ENCODE assay signal across 22 cellular contexts in genomic region chr2:24925815-24926214, GRCh38.
"Had no signal": no experiment of that assay in that cellular context is flagged by ENCODE, and none has a peak within 500 bp of the region (broad histone marks: within the 10 kb centered on the region; RNA-seq: fewer than 3 reads in every experiment).

No MANE protein-coding gene starts in this region.

- H3K27ac ChIP-seq: parathyroid adenoma, psoas muscle, upper lobe of right lung had no signal

- H3K9me3 ChIP-seq: psoas muscle, upper lobe of right lung had no signal

- H3K4me3 Mint-ChIP-seq: activated CD4-positive, alpha-beta T cell treated with anti-CD3 and anti-CD28 coated beads for 36 hours; central memory CD8-positive, alpha-beta T cell; dendritic cell treated with granulocyte-macrophage colony-stimulating factor and Interleukin-4, amounts not matched to agents 40 ng/mL and 50 ng/mL, for 4 days; endodermal cell; neural crest cell had no signal

- H3K27me3 ChIP-seq: upper lobe of right lung had no signal

- DNase-seq: activated CD4-positive, CD25-positive, alpha-beta regulatory T cell; activated CD8-positive, alpha-beta T cell treated with anti-CD3 and anti-CD28 coated beads, Interleukin-2, amount 10 ng/mL, durations not matched to agents 7 days and 5 days; activated gamma-delta T cell; anterior cingulate cortex; head of caudate nucleus; hippocampal formation; occipital lobe had no signal

- H3K36me3 Mint-ChIP-seq: naive thymus-derived CD8-positive, alpha-beta T cell; stimulated activated memory B cell treated with anti-CD40 and anti-IgM and Interleukin-4, amounts not matched to agents 10 μg/mL and 1 μg/mL and 100 μg/mL, for 72 hours had no signal

- FAIRE-seq: keratinocyte had no signal

- H3K9ac ChIP-seq: parathyroid adenoma had no signal

- H3K27ac Mint-ChIP-seq: activated CD8-positive, alpha-beta T cell treated with anti-CD3 and anti-CD28 coated beads, Interleukin-2, amount 10 ng/mL, durations not matched to agents 7 days and 5 days; dendritic cell treated with granulocyte-macrophage colony-stimulating factor and Interleukin-4, amounts not matched to agents 40 ng/mL and 50 ng/mL, for 4 days; endodermal cell; stimulated activated memory B cell treated with anti-CD40 and anti-IgM and Interleukin-4, amounts not matched to agents 10 μg/mL and 1 μg/mL and 100 μg/mL, for 72 hours; T-helper 2 cell treated with Interferon-gamma antibody and Interleukin-4, amounts not matched to agents 5 μg/mL and 100 μg/mL, for 36 hours had no signal

- H3K79me2 ChIP-seq: parathyroid adenoma had no signal

- H3K4me1 ChIP-seq: parathyroid adenoma had no signal

- ATAC-seq: activated CD8-positive, alpha-beta T cell treated with anti-CD3 and anti-CD28 coated beads, Interleukin-2, amount 10 ng/mL, durations not matched to agents 7 days and 5 days had no signal

- H3K4me2 ChIP-seq: smooth muscle cell had no signal

- H3K4me3 ChIP-seq: smooth muscle cell had no signal

- H3K36me3 ChIP-seq: upper lobe of right lung had no signal

- H3K9me3 Mint-ChIP-seq: activated naive CD8-positive, alpha-beta T cell treated with anti-CD3 and anti-CD28 coated beads, Interleukin-2, amount 50 U/mL, for 24 hours; central memory CD8-positive, alpha-beta T cell; dendritic cell treated with granulocyte-macrophage colony-stimulating factor and Interleukin-4, amounts not matched to agents 40 ng/mL and 50 ng/mL, for 4 days; endodermal cell; naive thymus-derived CD8-positive, alpha-beta T cell; neural crest cell; stimulated activated memory B cell treated with anti-CD40 and anti-IgM and Interleukin-4, amounts not matched to agents 10 μg/mL and 1 μg/mL and 100 μg/mL, for 72 hours; stimulated activated naive CD8-positive, alpha-beta T cell treated with anti-CD3 and anti-CD28 coated beads, Interleukin-15, amount 100 ng/mL, for 72 hours; T-helper 2 cell treated with Interferon-gamma antibody and Interleukin-4, amounts not matched to agents 5 μg/mL and 100 μg/mL, for 36 hours had no signal

- H3K27me3 Mint-ChIP-seq: activated CD4-positive, alpha-beta T cell treated with anti-CD3 and anti-CD28 coated beads for 36 hours; activated naive CD8-positive, alpha-beta T cell treated with anti-CD3 and anti-CD28 coated beads, Interleukin-2, amount 50 U/mL, for 24 hours; central memory CD8-positive, alpha-beta T cell; naive thymus-derived CD8-positive, alpha-beta T cell had no signal
